In genomic region chr2:105454801-105455485, GRCh38 we compare ENCODE assay signal across 2 cellular contexts.
TF ChIP-seq lines count a peak whose summit lies in the region.

No MANE protein-coding gene starts in this region.

TF ChIP-seq in GM12878, 131 proteins besides CTCF, POLR2A, EP300 and RAD21 (continued from another document and continues in another):
- TF ChIP-seq HSF1 (IDR thresholded peaks at IDR 0.05; ENCODE audit: low read depth, low read length) = no peak
- no peak for TF ChIP-seq USF1 (IDR thresholded peaks at IDR 0.05; ENCODE audit: borderline replicate concordance, extremely low read length, insufficient read depth, low read depth, low read length)
- TF ChIP-seq, protein P1, sequence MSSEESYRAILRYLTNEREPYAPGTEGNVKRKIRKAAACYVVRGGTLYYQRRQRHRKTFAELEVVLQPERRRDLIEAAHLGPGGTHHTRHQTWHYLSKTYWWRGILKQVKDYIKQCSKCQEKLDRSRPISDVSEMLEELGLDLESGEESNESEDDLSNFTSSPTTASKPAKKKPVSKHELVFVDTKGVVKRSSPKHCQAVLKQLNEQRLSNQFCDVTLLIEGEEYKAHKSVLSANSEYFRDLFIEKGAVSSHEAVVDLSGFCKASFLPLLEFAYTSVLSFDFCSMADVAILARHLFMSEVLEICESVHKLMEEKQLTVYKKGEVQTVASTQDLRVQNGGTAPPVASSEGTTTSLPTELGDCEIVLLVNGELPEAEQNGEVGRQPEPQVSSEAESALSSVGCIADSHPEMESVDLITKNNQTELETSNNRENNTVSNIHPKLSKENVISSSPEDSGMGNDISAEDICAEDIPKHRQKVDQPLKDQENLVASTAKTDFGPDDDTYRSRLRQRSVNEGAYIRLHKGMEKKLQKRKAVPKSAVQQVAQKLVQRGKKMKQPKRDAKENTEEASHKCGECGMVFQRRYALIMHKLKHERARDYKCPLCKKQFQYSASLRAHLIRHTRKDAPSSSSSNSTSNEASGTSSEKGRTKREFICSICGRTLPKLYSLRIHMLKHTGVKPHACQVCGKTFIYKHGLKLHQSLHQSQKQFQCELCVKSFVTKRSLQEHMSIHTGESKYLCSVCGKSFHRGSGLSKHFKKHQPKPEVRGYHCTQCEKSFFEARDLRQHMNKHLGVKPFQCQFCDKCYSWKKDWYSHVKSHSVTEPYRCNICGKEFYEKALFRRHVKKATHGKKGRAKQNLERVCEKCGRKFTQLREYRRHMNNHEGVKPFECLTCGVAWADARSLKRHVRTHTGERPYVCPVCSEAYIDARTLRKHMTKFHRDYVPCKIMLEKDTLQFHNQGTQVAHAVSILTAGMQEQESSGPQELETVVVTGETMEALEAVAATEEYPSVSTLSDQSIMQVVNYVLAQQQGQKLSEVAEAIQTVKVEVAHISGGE (CRISPR knock-in tag; IDR thresholded peaks at IDR 0.05) = no peak
- TF ChIP-seq E4F1 (IDR thresholded peaks at IDR 0.05; ENCODE audit: borderline replicate concordance, partially characterized antibody) = no peak
- no peak for TF ChIP-seq USF2 (IDR thresholded peaks at IDR 0.05; ENCODE audit: borderline replicate concordance, low read depth, low read length)
- no peak for TF ChIP-seq ESRRA (IDR thresholded peaks at IDR 0.05; ENCODE audit: low read length)
- no peak for TF ChIP-seq PRDM15 (CRISPR knock-in tag; IDR thresholded peaks at IDR 0.05)

TF ChIP-seq in HepG2, 621 proteins besides CTCF, POLR2A, EP300 and RAD21 (continued from another document and continues in another):
- TF ChIP-seq, protein P2, sequence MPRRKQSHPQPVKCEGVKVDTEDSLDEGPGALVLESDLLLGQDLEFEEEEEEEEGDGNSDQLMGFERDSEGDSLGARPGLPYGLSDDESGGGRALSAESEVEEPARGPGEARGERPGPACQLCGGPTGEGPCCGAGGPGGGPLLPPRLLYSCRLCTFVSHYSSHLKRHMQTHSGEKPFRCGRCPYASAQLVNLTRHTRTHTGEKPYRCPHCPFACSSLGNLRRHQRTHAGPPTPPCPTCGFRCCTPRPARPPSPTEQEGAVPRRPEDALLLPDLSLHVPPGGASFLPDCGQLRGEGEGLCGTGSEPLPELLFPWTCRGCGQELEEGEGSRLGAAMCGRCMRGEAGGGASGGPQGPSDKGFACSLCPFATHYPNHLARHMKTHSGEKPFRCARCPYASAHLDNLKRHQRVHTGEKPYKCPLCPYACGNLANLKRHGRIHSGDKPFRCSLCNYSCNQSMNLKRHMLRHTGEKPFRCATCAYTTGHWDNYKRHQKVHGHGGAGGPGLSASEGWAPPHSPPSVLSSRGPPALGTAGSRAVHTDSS (CRISPR knock-in tag; conservative IDR thresholded peaks at IDR 0.05) = no peak
- TF ChIP-seq ZBTB21 (CRISPR knock-in tag; IDR thresholded peaks at IDR 0.05) (no peak), SIX1 (CRISPR knock-in tag; IDR thresholded peaks at IDR 0.05; ENCODE audit: borderline replicate concordance) (no peak), SALL2 (CRISPR knock-in tag; IDR thresholded peaks at IDR 0.05) (no peak), KDM5B (CRISPR knock-in tag; IDR thresholded peaks at IDR 0.05; ENCODE audit: borderline replicate concordance) (no peak), ZNF749 (CRISPR knock-in tag; IDR thresholded peaks at IDR 0.05; ENCODE audit: borderline replicate concordance) (no peak), MEF2D (CRISPR knock-in tag; IDR thresholded peaks at IDR 0.05) (no peak), NCOA5 (CRISPR knock-in tag; IDR thresholded peaks at IDR 0.05) (no peak), ZNF329 (CRISPR knock-in tag; IDR thresholded peaks at IDR 0.05; ENCODE audit: low read depth) (no peak), ZNF576 (CRISPR knock-in tag; IDR thresholded peaks at IDR 0.05) (no peak), ATRX (CRISPR knock-in tag; IDR thresholded peaks at IDR 0.05; ENCODE audit: borderline replicate concordance) (no peak), MYNN (CRISPR knock-in tag; IDR thresholded peaks at IDR 0.05; ENCODE audit: low read depth) (no peak), ETS1 (CRISPR knock-in tag; IDR thresholded peaks at IDR 0.05) (no peak), RFXANK (CRISPR knock-in tag; IDR thresholded peaks at IDR 0.05) (no peak), HMGA1 (CRISPR knock-in tag; conservative IDR thresholded peaks at IDR 0.05) (no peak), HHEX (CRISPR knock-in tag; IDR thresholded peaks at IDR 0.05) (peak; percentile 32; the same call in 1 of the 2 replicates), ZNF253 (CRISPR knock-in tag; IDR thresholded peaks at IDR 0.05; ENCODE audit: borderline replicate concordance) (no peak), ZNF574 (CRISPR knock-in tag; IDR thresholded peaks at IDR 0.05) (no peak), HIVEP1 (CRISPR knock-in tag; IDR thresholded peaks at IDR 0.05) (no peak), ZNF747 (CRISPR knock-in tag; IDR thresholded peaks at IDR 0.05; ENCODE audit: borderline replicate concordance) (no peak), PRDM15 (CRISPR knock-in tag; IDR thresholded peaks at IDR 0.05) (no peak), ERF (CRISPR knock-in tag; IDR thresholded peaks at IDR 0.05) (no peak), TGIF2 (CRISPR knock-in tag; IDR thresholded peaks at IDR 0.05) (no peak), ZNF3 (CRISPR knock-in tag; IDR thresholded peaks at IDR 0.05) (no peak), RNF2 (conservative IDR thresholded peaks at IDR 0.05; ENCODE audit: low read depth) (no peak), ZBTB49 (CRISPR knock-in tag; IDR thresholded peaks at IDR 0.05; ENCODE audit: borderline replicate concordance) (no peak), ZNF710 (CRISPR knock-in tag; IDR thresholded peaks at IDR 0.05; ENCODE audit: borderline replicate concordance) (no peak), ZNF441 (CRISPR knock-in tag; IDR thresholded peaks at IDR 0.05; ENCODE audit: borderline replicate concordance) (no peak), ZNF841 (CRISPR knock-in tag; IDR thresholded peaks at IDR 0.05; ENCODE audit: borderline replicate concordance) (no peak), CBFB (CRISPR knock-in tag; IDR thresholded peaks at IDR 0.05) (no peak), HNF4G (IDR thresholded peaks at IDR 0.05; ENCODE audit: borderline replicate concordance, low read depth, low read length) (no peak), HNF4G (CRISPR knock-in tag; IDR thresholded peaks at IDR 0.05; ENCODE audit: borderline replicate concordance, low read depth) (no peak), MEIS2 (CRISPR knock-in tag; IDR thresholded peaks at IDR 0.05) (no peak), ETV5 (CRISPR knock-in tag; IDR thresholded peaks at IDR 0.05; ENCODE audit: borderline replicate concordance) (no peak), ZFP90 (CRISPR knock-in tag; IDR thresholded peaks at IDR 0.05; ENCODE audit: borderline replicate concordance) (no peak)
- TF ChIP-seq, protein P3, sequence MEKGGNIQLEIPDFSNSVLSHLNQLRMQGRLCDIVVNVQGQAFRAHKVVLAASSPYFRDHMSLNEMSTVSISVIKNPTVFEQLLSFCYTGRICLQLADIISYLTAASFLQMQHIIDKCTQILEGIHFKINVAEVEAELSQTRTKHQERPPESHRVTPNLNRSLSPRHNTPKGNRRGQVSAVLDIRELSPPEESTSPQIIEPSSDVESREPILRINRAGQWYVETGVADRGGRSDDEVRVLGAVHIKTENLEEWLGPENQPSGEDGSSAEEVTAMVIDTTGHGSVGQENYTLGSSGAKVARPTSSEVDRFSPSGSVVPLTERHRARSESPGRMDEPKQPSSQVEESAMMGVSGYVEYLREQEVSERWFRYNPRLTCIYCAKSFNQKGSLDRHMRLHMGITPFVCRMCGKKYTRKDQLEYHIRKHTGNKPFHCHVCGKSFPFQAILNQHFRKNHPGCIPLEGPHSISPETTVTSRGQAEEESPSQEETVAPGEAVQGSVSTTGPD (CRISPR knock-in tag; IDR thresholded peaks at IDR 0.05) = no peak
- TF ChIP-seq, protein P4, sequence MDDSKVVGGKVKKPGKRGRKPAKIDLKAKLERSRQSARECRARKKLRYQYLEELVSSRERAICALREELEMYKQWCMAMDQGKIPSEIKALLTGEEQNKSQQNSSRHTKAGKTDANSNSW (CRISPR knock-in tag; IDR thresholded peaks at IDR 0.05; ENCODE audit: borderline replicate concordance) = no peak
- TF ChIP-seq, protein P5, sequence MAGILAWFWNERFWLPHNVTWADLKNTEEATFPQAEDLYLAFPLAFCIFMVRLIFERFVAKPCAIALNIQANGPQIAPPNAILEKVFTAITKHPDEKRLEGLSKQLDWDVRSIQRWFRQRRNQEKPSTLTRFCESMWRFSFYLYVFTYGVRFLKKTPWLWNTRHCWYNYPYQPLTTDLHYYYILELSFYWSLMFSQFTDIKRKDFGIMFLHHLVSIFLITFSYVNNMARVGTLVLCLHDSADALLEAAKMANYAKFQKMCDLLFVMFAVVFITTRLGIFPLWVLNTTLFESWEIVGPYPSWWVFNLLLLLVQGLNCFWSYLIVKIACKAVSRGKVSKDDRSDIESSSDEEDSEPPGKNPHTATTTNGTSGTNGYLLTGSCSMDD (CRISPR knock-in tag; IDR thresholded peaks at IDR 0.05) = no peak
